In genomic region chr11:10751581-10751940, GRCh38 we compare ENCODE assay signal across 8 cellular contexts. TPM values are rescaled to one million over a fixed set of nuclear protein-coding genes. Genes with fewer than 3 reads are reported as not detected.
DNase-seq lines count a peak whose midpoint lies in the region; ATAC-seq and TF ChIP-seq lines count a peak whose summit lies in the region.

No MANE protein-coding gene starts in this region.

- BruUV-seq in PC-3 (replicated peaks; lab: Mats Ljungman, UMichigan): no TSS peak

- CTCF ChIA-PET in PC-3 (lab: Charles Lee): interaction anchor here (1.8 kb wide), 1 partner anchor 19 kb away, joined by 6 read pairs; no protein-coding TSS in a partner anchor

- peaks cover 13% of the 10 kb centered on the region for H3K4me1 Mint-ChIP-seq in nephron progenitor cell

- TF ChIP-seq CTCF in AG09309 (IDR thresholded peaks at IDR 0.05; ENCODE audit: control insufficient read depth, insufficient read depth, low read depth, low read length, missing control alignments) (no peak), PC-3 (conservative IDR thresholded peaks at IDR 0.05; ENCODE audit: low read depth, low read length) (no peak), epithelial cell of proximal tubule (conservative IDR thresholded peaks at IDR 0.05; ENCODE audit: low read depth, low read length) (no peak), nephron progenitor cell (IDR thresholded peaks at IDR 0.05) (no peak)

- H2AFZ ChIP-seq in PC-3 (ENCODE audit: low read length): peak overlapping the region; percentile 94

- H3K27ac Mint-ChIP-seq in nephron progenitor cell: peak overlapping the region; percentile 97

- peak; percentile 7 for ATAC-seq in GM19463 (IDR thresholded peaks at IDR 0.05; ENCODE audit: unreplicated experiment)
- peak; percentile 12 for ATAC-seq in PC-3
- no peak for ATAC-seq in GM21423 (IDR thresholded peaks at IDR 0.05; ENCODE audit: unreplicated experiment)
- ATAC-seq in HG03571 (IDR thresholded peaks at IDR 0.05; ENCODE audit: unreplicated experiment): no peak

- peaks cover 16% of the 10 kb centered on the region for H3K36me3 Mint-ChIP-seq in nephron progenitor cell (ENCODE audit: low read depth)

- peaks cover 16% of the 10 kb centered on the region for H3K4me1 ChIP-seq in PC-3 (ENCODE audit: insufficient read depth, low read length)

- no peaks in the 10 kb centered on the region for H3F3A ChIP-seq in PC-3 (ENCODE audit: low read length, unreplicated experiment)

- peak overlapping the region; percentile 84 for H3K4me3 ChIP-seq in AG09309 (ENCODE audit: control insufficient read depth, low read depth, low read length)
- H3K4me3 ChIP-seq in PC-3 (ENCODE audit: low read length): peak overlapping the region; percentile 98
- H3K4me3 ChIP-seq in epithelial cell of proximal tubule (ENCODE audit: low read depth, low read length): peak overlapping the region; percentile 78

- peaks cover 33% of the 10 kb centered on the region for H3K79me2 ChIP-seq in PC-3 (ENCODE audit: low read length)

- no peaks in the 10 kb centered on the region for H3K27me3 ChIP-seq in PC-3 (ENCODE audit: low read length)

- 0 out of 2 replicates have a peak, but pooled peaks cover 7% of the 10 kb centered on the region for H4K20me1 ChIP-seq in PC-3 (ENCODE audit: low read length)

- H3K27ac ChIP-seq in PC-3 (ENCODE audit: low read length): peak overlapping the region; percentile 97

- peaks cover 11% of the 10 kb centered on the region for H3K36me3 ChIP-seq in PC-3 (ENCODE audit: low read depth, low read length)

- H3K9me2 ChIP-seq in PC-3 (replicated peaks; ENCODE audit: low read length): no peaks in the 10 kb centered on the region

- no peak for DNase-seq in AG09309 (ENCODE audit: low read depth)
- DNase-seq in PC-3: no peak
- no peak for DNase-seq in epithelial cell of proximal tubule (ENCODE audit: low read depth)
- no peak for DNase-seq in nephron progenitor cell
- DNase-seq in activated CD4-positive, alpha-beta T cell treated with anti-CD3 and anti-CD28 coated beads, Interleukin-2, amount 50 U/mL, for 1 hour: no peak

- peak overlapping the region; percentile 93 for H3K4me2 ChIP-seq in PC-3 (ENCODE audit: low read length)

- no peaks in the 10 kb centered on the region for H3K9me3 Mint-ChIP-seq in nephron progenitor cell

- POLR2A ChIA-PET in PC-3 (lab: Charles Lee; ENCODE audit: unreplicated experiment): no interaction called here

- peaks cover 4% of the 10 kb centered on the region for H3K27me3 Mint-ChIP-seq in nephron progenitor cell (ENCODE audit: low read depth, poor library complexity)

- H3K9me3 ChIP-seq in PC-3 (ENCODE audit: low read length): no peaks in the 10 kb centered on the region

- intact Hi-C loops in PC-3 (cut with micrococcal nuclease): no loop called here

- peak overlapping the region; percentile 92 for H3K9ac ChIP-seq in PC-3 (ENCODE audit: low read length)

- H3K4me3 Mint-ChIP-seq in nephron progenitor cell: peak overlapping the region; percentile 97

RNA-seq across cellular contexts. Expression of gene CTR9, which starts 0.5 kb away (rescaled TPM):
- total RNA-seq in PC-3 (2014; rRNA removed): 20.0 and 21.9 TPM in 2 replicates
- 20.5 and 25.0 TPM in 2 replicates for total RNA-seq in epithelial cell of proximal tubule

RNA-seq across cellular contexts. Expression of gene EIF4G2, which starts 57.2 kb away (rescaled TPM):
- total RNA-seq in PC-3 (2014; rRNA removed) (999 and 1,007 TPM in 2 replicates), epithelial cell of proximal tubule (528 and 712 TPM in 2 replicates)

RNA-seq across cellular contexts. Expression of gene IRAG1, which starts 58.0 kb away (rescaled TPM):
- total RNA-seq in PC-3 (2014; rRNA removed) (0.29 TPM in 1 of 2 replicates, not detected in the other), epithelial cell of proximal tubule (0.07 TPM in 1 of 2 replicates, not detected in the other)

Comparison
In these comparisons a context has a peak if more than half of its experiments do, and no peak if none do; other contexts are left out.
1. ATAC-seq: peak in GM19463 (single experiment) and PC-3 (single experiment); none in GM21423 (single experiment) and HG03571 (single experiment).
2. Peak in every context shown above with its lines, with median percentiles within 50 percentile points of each other: H3K4me3 ChIP-seq.